ENCODE assay signal across 32 cellular contexts in the genomic region with DNA sequence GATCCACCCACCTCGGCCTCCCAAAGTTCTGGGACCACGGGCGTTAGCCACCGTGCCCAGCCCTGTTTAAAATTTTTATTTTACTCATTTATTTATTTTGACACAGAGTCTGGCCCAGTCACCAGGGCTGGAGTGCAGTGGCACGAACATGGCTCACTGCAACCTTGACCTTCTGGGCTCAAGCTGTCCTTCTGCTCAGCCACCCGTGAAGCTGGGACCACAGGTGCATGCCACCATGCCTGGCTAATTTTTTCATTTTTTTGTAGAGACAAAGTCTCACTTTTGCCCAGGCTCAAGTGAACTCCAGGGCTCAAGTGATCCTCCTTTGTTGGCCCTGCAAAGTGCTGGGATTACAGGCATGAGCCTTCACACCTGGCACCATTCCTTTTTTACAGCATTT. TPM values are rescaled to one million over a fixed set of nuclear protein-coding genes. Genes with fewer than 3 reads are reported as not detected.
DNase-seq lines count a peak whose midpoint lies in the region; ATAC-seq, FAIRE-seq and TF ChIP-seq lines count a peak whose summit lies in the region.
"Had no signal": no experiment of that assay in that cellular context is flagged by ENCODE, and none has a peak within 500 bp of the region (broad histone marks: within the 10 kb centered on the region; RNA-seq: fewer than 3 reads in every experiment).

No MANE protein-coding gene starts in this region.

- H3K27ac ChIP-seq in left ventricle myocardium inferior (replicated peaks): peak overlapping the region; percentile 1
- no peak overlapping the region for H3K27ac ChIP-seq in right atrium auricular region
- no peak overlapping the region for H3K27ac ChIP-seq in GM12878 (ENCODE audit: control insufficient read depth, insufficient read depth)
- H3K27ac ChIP-seq in dorsolateral prefrontal cortex: peak overlapping the region in 7 of 59 donors; percentile 4 to 40 (median 12)
- H3K27ac ChIP-seq: parathyroid adenoma, PC-9, upper lobe of right lung had no signal

- H3K9me3 ChIP-seq in left ventricle myocardium inferior (replicated peaks) (no peaks in the 10 kb centered on the region), right atrium auricular region (no peaks in the 10 kb centered on the region), GM12878 (replicated peaks; ENCODE audit: control insufficient read depth, insufficient read depth, low read length) (no peaks in the 10 kb centered on the region)
- H3K9me3 ChIP-seq: upper lobe of right lung had no signal

- TF ChIP-seq RAD21 in GM12878 (IDR thresholded peaks at IDR 0.05; ENCODE audit: insufficient read depth, low read depth, low read length): no peak

- no peaks in the 10 kb centered on the region for H3K79me2 ChIP-seq in GM12878 (ENCODE audit: control insufficient read depth, insufficient read depth, low read length)
- H3K79me2 ChIP-seq: parathyroid adenoma had no signal

- POLR2A ChIA-PET in GM12878 (lab: Charles Lee): interaction anchor here (0.6 kb wide), 1 partner anchor 834 kb away, joined by 3 read pairs; no protein-coding TSS in a partner anchor

- TF ChIP-seq CTCF in left ventricle myocardium inferior (IDR thresholded peaks at IDR 0.05; ENCODE audit: borderline replicate concordance) (no peak), right atrium auricular region (IDR thresholded peaks at IDR 0.05) (no peak), GM12878 (IDR thresholded peaks at IDR 0.05 in 2 of 3, conservative IDR thresholded peaks at IDR 0.05 in 1 of 3; ENCODE audit: control insufficient read depth in 2 of 3, extremely low read depth in 1 of 3, insufficient read depth in 1 of 3, low read depth in 3 of 3, low read length in 3 of 3) (no peak), dorsolateral prefrontal cortex (IDR thresholded peaks at IDR 0.05 in 54 of 56, conservative IDR thresholded peaks at IDR 0.05 in 2 of 56; ENCODE audit: low read depth in 1 of 56, partially characterized antibody in 56 of 56) (no peak)

- no TSS peak for BruUV-seq in GM12878 (replicated peaks; lab: Mats Ljungman, UMichigan)

- H3K4me1 ChIP-seq in left ventricle myocardium inferior: peaks cover 24% of the 10 kb centered on the region
- peaks cover 0 to 21% of the 10 kb centered on the region in 2 donors for H3K4me1 ChIP-seq in right atrium auricular region
- no peaks in the 10 kb centered on the region for H3K4me1 ChIP-seq in GM12878 (ENCODE audit: control insufficient read depth, insufficient read depth, low read length)
- H3K4me1 ChIP-seq: parathyroid adenoma, upper lobe of right lung had no signal

- TF ChIP-seq EP300 in GM12878 (IDR thresholded peaks at IDR 0.05; ENCODE audit: borderline replicate concordance in 1 of 2, control insufficient read depth in 1 of 2, low read depth in 2 of 2, low read length in 2 of 2): no peak

- no peak for FAIRE-seq in GM12878 (lab: Jason Lieb, UNC)
- FAIRE-seq: A204.1, small intestine had no signal

- H2AFZ ChIP-seq in GM12878 (ENCODE audit: control insufficient read depth, low read depth, low read length): no peak overlapping the region
- H2AFZ ChIP-seq: GM23338, parathyroid adenoma, PC-9 had no signal

- H3K4me3 ChIP-seq in left ventricle myocardium inferior: no peak overlapping the region
- no peak overlapping the region for H3K4me3 ChIP-seq in right atrium auricular region
- H3K4me3 ChIP-seq in GM12878: no peak overlapping the region
- H3K4me3 ChIP-seq in dorsolateral prefrontal cortex: no peak overlapping the region
- H3K4me3 ChIP-seq: GM23338, PC-9, upper lobe of right lung had no signal

- H3K9ac ChIP-seq in GM12878 (ENCODE audit: control insufficient read depth, insufficient read depth, low read length): no peak overlapping the region
- H3K9ac ChIP-seq: parathyroid adenoma had no signal

- DNase-seq in left ventricle myocardium inferior (no peak), right atrium auricular region (ENCODE audit: low spot score) (no peak), GM12878 (ENCODE audit: low read depth, low spot score) (no peak), dorsolateral prefrontal cortex (no peak), LoVo (ENCODE audit: low spot score) (no peak)
- DNase-seq: activated CD4-positive, alpha-beta memory T cell treated with anti-CD3 and anti-CD28 coated beads for 36 hours; activated CD4-positive, CD25-positive, alpha-beta regulatory T cell treated with anti-CD3 and anti-CD28 coated beads, Interleukin-2, amount 50 U/mL, for 72 hours; activated naive CD4-positive, alpha-beta T cell; central memory CD4-positive, alpha-beta T cell; erythroblast; glutamatergic neuron; HFFc6; IMR-90; left ventricle myocardium superior; NCI-H1092; NCI-H1694; NCI-H2171; NCI-H510A; PC-9; retina; Right ventricle myocardium superior; small intestine; stimulated activated naive B cell treated with anti-CD40 and anti-IgM and Interleukin-4, amounts not matched to agents 10 μg/mL and 1 μg/mL and 100 μg/mL, for 72 hours; substantia nigra; T-helper 2 cell; upper lobe of right lung had no signal

- CTCF ChIA-PET in GM12878 (lab: Yijun Ruan, JAX): no interaction called here

- in situ Hi-C loops in GM12878 (cut with MboI): no loop called here

- intact Hi-C loops in left ventricle myocardium inferior (cut with micrococcal nuclease) (no loop called here), GM12878 (cut with micrococcal nuclease; ENCODE audit: unreplicated experiment) (no loop called here), dorsolateral prefrontal cortex (cut with DNase I) (no loop called here)

- H4K20me1 ChIP-seq in GM12878 (ENCODE audit: control insufficient read depth, insufficient read depth): no peaks in the 10 kb centered on the region

- H3K36me3 ChIP-seq in left ventricle myocardium inferior (no peaks in the 10 kb centered on the region), right atrium auricular region (no peaks in the 10 kb centered on the region), GM12878 (ENCODE audit: control insufficient read depth in 2 of 2, insufficient read depth in 2 of 2, low read length in 1 of 2) (no peaks in the 10 kb centered on the region)
- H3K36me3 ChIP-seq: upper lobe of right lung had no signal

- no peaks in the 10 kb centered on the region for H3K27me3 ChIP-seq in left ventricle myocardium inferior (ENCODE audit: low read depth)
- no peaks in the 10 kb centered on the region for H3K27me3 ChIP-seq in right atrium auricular region
- H3K27me3 ChIP-seq in GM12878 (replicated peaks in 1 of 2; ENCODE audit: control insufficient read depth in 2 of 2, insufficient read depth in 2 of 2, low read length in 1 of 2): no peaks in the 10 kb centered on the region
- no peaks in the 10 kb centered on the region for H3K27me3 ChIP-seq in dorsolateral prefrontal cortex
- H3K27me3 ChIP-seq: upper lobe of right lung had no signal

- 2% methylated on average over 6 of the region's 6 CpGs for WGBS in GM12878 (ENCODE audit: insufficient coverage, insufficient replicate concordance, low lambda C conversion rate, missing lambda C conversion rate)

- no peak for TF ChIP-seq POLR2A in GM12878 (IDR thresholded peaks at IDR 0.05; ENCODE audit: low read depth, low read length)

- SMC1A ChIA-PET in GM12878 (lab: Charles Lee; ENCODE audit: uncharacterized antibody, unreplicated experiment): no interaction called here

- no peak overlapping the region for H3K4me2 ChIP-seq in GM12878 (ENCODE audit: control insufficient read depth, insufficient read depth)
- H3K4me2 ChIP-seq: GM23338, PC-9 had no signal

- RAD21 ChIA-PET in GM12878 (lab: Charles Lee; ENCODE audit: unreplicated experiment): no interaction called here

- ATAC-seq in HG03060 (IDR thresholded peaks at IDR 0.05; ENCODE audit: low read depth, unreplicated experiment) (peak; percentile 38), GM12878 (0 out of 3 replicates have a peak, but pooled peaks have one; percentile 31), esophagus mucosa (no peak), GM21447 (IDR thresholded peaks at IDR 0.05; ENCODE audit: unreplicated experiment) (no peak)
- ATAC-seq: GM23338; left ventricle myocardium superior; stimulated activated naive B cell treated with anti-CD40 and anti-IgM and Interleukin-4, amounts not matched to agents 10 μg/mL and 1 μg/mL and 100 μg/mL, for 72 hours; upper lobe of right lung had no signal

TF ChIP-seq in GM12878, 131 proteins besides CTCF, POLR2A, EP300 and RAD21:
- no peak for TF ChIP-seq NR2F1 (conservative IDR thresholded peaks at IDR 0.05)
- TF ChIP-seq PAX5 (IDR thresholded peaks at IDR 0.05; ENCODE audit: borderline replicate concordance, low read depth, low read length): peak; percentile 53; the same call in 1 of the 2 replicates
TF ChIP-seq in GM12878: peak in this region for 1.

RNA-seq across cellular contexts. Expression of a gene that starts 27.5 kb away (rescaled TPM):
- total RNA-seq in left ventricle myocardium inferior (4.7 TPM), right atrium auricular region (10 to 100 TPM; 17.3 to 24.6 TPM), GM12878 (2014; rRNA removed) (2.3 and 2.6 TPM in 2 replicates), GM12878 (2014; rRNA removed; fragmentation: Illumina TruSeq; extraction: Trizol) (2.9 and 3.0 TPM in 2 replicates), GM12878 (2021) (3.5 and 4.3 TPM in 2 replicates), esophagus mucosa (0.20 TPM), dorsolateral prefrontal cortex (100 to 1,000 TPM; 149 to 406 (median 315) TPM)
- total RNA-seq in GM12878 (2013; cell fraction: nucleolus; rRNA removed): not detected in 2 replicates
- 0.77 TPM for polyA plus RNA-seq in GM12878 (2011; ENCODE audit: low read depth)
- polyA plus RNA-seq in GM12878 (2011; rRNA removed) (0.08 and 0.20 TPM in 2 replicates), GM12878 (2014; fragmentation: Illumina TruSeq; extraction: Trizol) (3.2 and 4.3 TPM in 2 replicates), GM12878 (2014; fragmentation: Nextera tagmentation; extraction: Ambion mirVana) (under 1 TPM; 0.39 to 0.55 TPM), GM12878 (2014; rRNA removed) (2.3 and 2.7 TPM in 2 replicates), GM12878 (2016; fragmentation: Nextera tagmentation; extraction: Ambion mirVana) (1 to 10 TPM; 2.9 to 3.3 TPM)
- polyA plus RNA-seq in GM12878 (2011; cell fraction: cytosol; rRNA removed): 0.08 and 0.12 TPM in 2 replicates
- polyA plus RNA-seq in GM12878 (2011; cell fraction: nucleus; rRNA removed): 0.06 and 0.28 TPM in 2 replicates
- polyA plus RNA-seq in GM12878 (2012): 0.31 and 0.60 TPM in 2 replicates
- 0.05 and 0.37 TPM in 2 replicates for polyA minus RNA-seq in GM12878 (2011; rRNA and poly(A)+ RNA removed)
- not detected in 2 replicates for polyA minus RNA-seq in GM12878 (2011; cell fraction: cytosol; rRNA and poly(A)+ RNA removed)
- not detected in 2 replicates for polyA minus RNA-seq in GM12878 (2011; cell fraction: nucleus; rRNA and poly(A)+ RNA removed)

Comparison
In these comparisons a context has a peak if more than half of its experiments do, and no peak if none do; other contexts are left out.
1. ATAC-seq: peak in HG03060 (single experiment) and GM12878 (single experiment); none in esophagus mucosa (single experiment) and GM21447 (single experiment).
2. RNA of a gene that starts 27.5 kb away (total RNA-seq): 149 to 406 TPM in dorsolateral prefrontal cortex; 17.3 to 24.6 TPM in right atrium auricular region, 4.7 TPM in left ventricle myocardium inferior (single experiment), 2.3 to 4.3 TPM in GM12878 and 0.20 TPM in esophagus mucosa (single experiment); every median in the first group is over 4 times any median in the second.